Comparison of ENCODE assay signal across 4 cellular contexts in genomic region chr6:117130125-117130524, GRCh38.
"Had no signal": no experiment of that assay in that cellular context is flagged by ENCODE, and none has a peak within 500 bp of the region (broad histone marks: within the 10 kb centered on the region; RNA-seq: fewer than 3 reads in every experiment).

No MANE protein-coding gene starts in this region.

- H2AFZ ChIP-seq: GM23338 had no signal

- DNase-seq: H9, HCEC 1CT had no signal

- H3K4me3 ChIP-seq: GM23338 had no signal

- ATAC-seq: GM23338, HepG2 had no signal

- H3K4me2 ChIP-seq: GM23338 had no signal
